2 cellular contexts compared by ENCODE assay signal in genomic region chr14:64220466-64220865, GRCh38.
TF ChIP-seq lines count a peak whose summit lies in the region.

No MANE protein-coding gene starts in this region.

TF ChIP-seq in GM12878, 131 proteins besides CTCF, POLR2A, EP300 and RAD21 (continued from another document):
- no peak for TF ChIP-seq ZNF592 (IDR thresholded peaks at IDR 0.05)
- TF ChIP-seq USF1 (IDR thresholded peaks at IDR 0.05; ENCODE audit: borderline replicate concordance, extremely low read length, insufficient read depth, low read depth, low read length): peak; percentile 33

TF ChIP-seq in WTC11, 78 proteins besides CTCF, POLR2A, EP300 and RAD21 (continued from another document):
- no peak for TF ChIP-seq E2F5 (CRISPR knock-in tag; IDR thresholded peaks at IDR 0.05)
- TF ChIP-seq SOX15 (CRISPR knock-in tag; IDR thresholded peaks at IDR 0.05): no peak
- TF ChIP-seq CDX4 (CRISPR knock-in tag; IDR thresholded peaks at IDR 0.05; ENCODE audit: borderline replicate concordance): no peak
- no peak for TF ChIP-seq GTF2I (CRISPR knock-in tag; conservative IDR thresholded peaks at IDR 0.05)
- TF ChIP-seq ZBTB21 (CRISPR knock-in tag; IDR thresholded peaks at IDR 0.05; ENCODE audit: borderline replicate concordance): no peak
- no peak for TF ChIP-seq NFE2L1 (CRISPR knock-in tag; IDR thresholded peaks at IDR 0.05)
- no peak for TF ChIP-seq FOXK1 (CRISPR knock-in tag; IDR thresholded peaks at IDR 0.05)
- no peak for TF ChIP-seq JAZF1 (CRISPR knock-in tag; IDR thresholded peaks at IDR 0.05)
- TF ChIP-seq ELF4 (CRISPR knock-in tag; IDR thresholded peaks at IDR 0.05; ENCODE audit: low read depth): no peak
- TF ChIP-seq ZNF317 (CRISPR knock-in tag; IDR thresholded peaks at IDR 0.05; ENCODE audit: borderline replicate concordance, low read depth): no peak
- no peak for TF ChIP-seq E2F4 (CRISPR knock-in tag; IDR thresholded peaks at IDR 0.05; ENCODE audit: borderline replicate concordance, low read depth)
- no peak for TF ChIP-seq ZNF423 (CRISPR knock-in tag; IDR thresholded peaks at IDR 0.05)
- TF ChIP-seq CREM (CRISPR knock-in tag; IDR thresholded peaks at IDR 0.05): no peak
- no peak for TF ChIP-seq MLX (CRISPR knock-in tag; IDR thresholded peaks at IDR 0.05)
- TF ChIP-seq CBFB (CRISPR knock-in tag; IDR thresholded peaks at IDR 0.05; ENCODE audit: low read depth): no peak
- no peak for TF ChIP-seq ZNF512 (CRISPR knock-in tag; IDR thresholded peaks at IDR 0.05; ENCODE audit: borderline replicate concordance)
